In the genomic region with DNA sequence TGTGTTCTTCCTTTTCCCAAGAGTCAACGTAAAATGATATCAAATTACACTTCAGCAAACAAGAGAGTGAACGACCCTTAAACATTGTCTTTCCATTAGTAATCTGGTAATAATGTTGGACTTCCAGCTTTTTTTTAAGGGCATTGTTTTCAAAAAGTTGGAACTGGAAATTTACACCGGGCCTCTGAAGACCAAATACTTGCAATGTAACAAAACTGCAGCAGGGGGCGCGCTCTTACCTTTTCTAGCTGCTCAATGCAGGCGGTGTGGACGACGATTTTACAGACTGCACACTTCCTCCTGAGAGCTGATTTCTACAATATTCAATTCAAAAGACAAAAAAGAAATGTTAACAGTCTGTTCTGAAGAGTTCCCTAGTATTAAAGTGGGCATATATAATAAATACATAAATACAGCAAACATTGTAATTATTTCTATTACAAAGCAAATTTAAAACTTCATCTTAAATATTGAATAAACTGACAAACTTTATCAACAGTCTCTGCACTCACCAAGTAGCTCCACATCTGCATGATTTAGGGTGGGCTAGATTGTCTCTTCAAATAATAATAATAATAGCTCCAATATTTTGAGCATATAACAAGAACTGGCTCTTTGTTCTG, we compare ENCODE assay signal across 8 cellular contexts.
DNase-seq lines count a peak whose midpoint lies in the region; ATAC-seq and TF ChIP-seq lines count a peak whose summit lies in the region.

No MANE protein-coding gene starts in this region.

- peak; percentile 88 for ATAC-seq in GM18907 (IDR thresholded peaks at IDR 0.05; ENCODE audit: unreplicated experiment)
- peak; percentile 90 for ATAC-seq in HG03354 (IDR thresholded peaks at IDR 0.05; ENCODE audit: poor library complexity, severe bottlenecking, unreplicated experiment)

- no peak overlapping the region for H3K4me3 ChIP-seq in lower leg skin (ENCODE audit: low read depth, poor library complexity, severe bottlenecking)

- TF ChIP-seq CTCF in lower leg skin (IDR thresholded peaks at IDR 0.05): peak in 1 of 3 donors; percentile 56

- DNase-seq in AML-193 (lab: John Stamatoyannopoulos, UW) (peak; percentile 56 to 57), NCI-H345 treated with DMSO at 0.1 percent for 48 hours (lab: John Stamatoyannopoulos, UW; ENCODE audit: unreplicated experiment) (peak; percentile 53), dermis microvascular lymphatic vessel endothelial cell (ENCODE audit: low read depth in 2 of 2) (peak; percentile 87 to 93), lower leg skin (ENCODE audit: low spot score in 2 of 2) (peak; percentile 73 to 95)
- peak; percentile 81 for DNase-seq in activated CD4-positive, alpha-beta T cell treated with anti-CD3 and anti-CD28 coated beads for 48 hours
- DNase-seq in stimulated activated CD8-positive, alpha-beta memory T cell treated with anti-CD3 and anti-CD28 coated beads, Interleukin-12 subunit alpha, Interleukin-12 subunit beta, amount 100 ng/mL, for 24 hours (ENCODE audit: extremely low read depth): peak; percentile 7

- 6 to 7% methylated on average over 8 of the region's 8 CpGs for WGBS in lower leg skin, 2 donors

- TF ChIP-seq POLR2A in lower leg skin (IDR thresholded peaks at IDR 0.05): no peak

- intact Hi-C loops in lower leg skin (cut with DNase I; ENCODE audit: low total_unique reads): loop anchor here (5.0 to 10.0 kb wide), 2 partner anchors 241 to 358 kb away; no protein-coding TSS in a partner anchor

Comparison
In these comparisons a context has a peak if more than half of its experiments do, and no peak if none do; other contexts are left out.
1. DNase-seq: peak in every context shown above with its lines; median percentile 90 in dermis microvascular lymphatic vessel endothelial cell; 84 in lower leg skin; 81 in activated CD4-positive, alpha-beta T cell treated with anti-CD3 and anti-CD28 coated beads for 48 hours; 56 in AML-193; 53 in NCI-H345 treated with DMSO at 0.1 percent for 48 hours; 7 in stimulated activated CD8-positive, alpha-beta memory T cell treated with anti-CD3 and anti-CD28 coated beads, Interleukin-12 subunit alpha, Interleukin-12 subunit beta, amount 100 ng/mL, for 24 hours.